17 cellular contexts compared by ENCODE assay signal in genomic region chr20:6707231-6707870, GRCh38.
DNase-seq lines count a peak whose midpoint lies in the region; ATAC-seq, FAIRE-seq and TF ChIP-seq lines count a peak whose summit lies in the region.
"Had no signal": no experiment of that assay in that cellular context is flagged by ENCODE, and none has a peak within 500 bp of the region (broad histone marks: within the 10 kb centered on the region; RNA-seq: fewer than 3 reads in every experiment).

No MANE protein-coding gene starts in this region.

- H3K27ac Mint-ChIP-seq in progenitor cell of endocrine pancreas, result peak overlapping the region; percentile 92
- H3K27ac Mint-ChIP-seq: activated CD8-positive, alpha-beta memory T cell treated with anti-CD3 and anti-CD28 coated beads, Interleukin-2, amount 10 ng/mL, durations not matched to agents 7 days and 5 days; H9; T-helper 1 cell treated with Interleukin-12 subunit alpha and Interleukin-12 subunit beta and Interleukin-4 antibody, amounts not matched to agents 30 μg/mL and 1 μg/mL, for 36 hours had no signal

- no TSS peak for BruUV-seq in PC-3 (replicated peaks; lab: Mats Ljungman, UMichigan)

- no peaks in the 10 kb centered on the region for H3F3A ChIP-seq in PC-3 (ENCODE audit: low read length, unreplicated experiment)

- intact Hi-C loops in PC-3 (cut with micrococcal nuclease) (no loop called here), posterior cingulate gyrus (cut with DNase I) (no loop called here)

- peak; percentile 42 for FAIRE-seq in GM19239 (lab: Jason Lieb, UNC)
- FAIRE-seq: K562 had no signal

- H2AFZ ChIP-seq in PC-3 (ENCODE audit: low read length), result peak overlapping the region; percentile 27; the same call in 1 of the 2 replicates
- peak overlapping the region; percentile 46 for H2AFZ ChIP-seq in fibroblast of lung (ENCODE audit: low read length)

- no peaks in the 10 kb centered on the region for H3K27me3 ChIP-seq in PC-3 (ENCODE audit: low read length)
- no peaks in the 10 kb centered on the region for H3K27me3 ChIP-seq in fibroblast of lung (ENCODE audit: control insufficient read depth, insufficient read depth, low read length)
- H3K27me3 ChIP-seq: uterus had no signal

- DNase-seq in GM19239 (ENCODE audit: insufficient read length, low spot score) (no peak), PC-3 (peak; percentile 28), fibroblast of lung (ENCODE audit: low read depth in 2 of 2) (peak in 1 of 2 donors; percentile 31), progenitor cell of endocrine pancreas (ENCODE audit: low spot score, unreplicated experiment) (no peak), posterior cingulate gyrus (no peak), GM19238 (ENCODE audit: insufficient read length, low spot score) (no peak), NCI-H1417 treated with DMSO at 0.1 percent for 48 hours (lab: John Stamatoyannopoulos, UW) (no peak), NCI-H226 (no peak)
- DNase-seq: activated CD4-positive, CD25-positive, alpha-beta regulatory T cell; activated CD8-positive, alpha-beta memory T cell treated with anti-CD3 and anti-CD28 coated beads, Interleukin-2, amount 10 ng/mL, durations not matched to agents 7 days and 5 days; activated gamma-delta T cell treated with Interleukin-2 at 50 U/mL for 16 hours; H9; NCI-H1694 treated with DMSO at 0.1 percent for 48 hours; RPMI8226; uterus had no signal

- H4K20me1 ChIP-seq in PC-3 (ENCODE audit: low read length), result no peaks in the 10 kb centered on the region
- no peaks in the 10 kb centered on the region for H4K20me1 ChIP-seq in fibroblast of lung (ENCODE audit: control insufficient read depth, extremely low read depth, insufficient read depth, low read length)

- TF ChIP-seq CTCF in PC-3 (conservative IDR thresholded peaks at IDR 0.05; ENCODE audit: low read depth, low read length) (no peak), fibroblast of lung (conservative IDR thresholded peaks at IDR 0.05 in 1 of 2, IDR thresholded peaks at IDR 0.05 in 1 of 2; ENCODE audit: low read depth in 1 of 2, low read length in 2 of 2) (no peak), progenitor cell of endocrine pancreas (IDR thresholded peaks at IDR 0.05; ENCODE audit: unreplicated experiment) (no peak)

- H3K9me3 ChIP-seq in PC-3 (ENCODE audit: low read length), result no peaks in the 10 kb centered on the region
- no peaks in the 10 kb centered on the region for H3K9me3 ChIP-seq in fibroblast of lung (ENCODE audit: control insufficient read depth, insufficient read depth, low read depth, low read length)
- H3K9me3 ChIP-seq: uterus had no signal

- H3K36me3 ChIP-seq in PC-3 (ENCODE audit: low read depth, low read length) (no peaks in the 10 kb centered on the region), fibroblast of lung (ENCODE audit: control insufficient read depth, insufficient read depth, low read length) (no peaks in the 10 kb centered on the region)
- H3K36me3 ChIP-seq: uterus had no signal

- H3K27ac ChIP-seq in PC-3 (ENCODE audit: low read length) (peak overlapping the region; percentile 94), fibroblast of lung (ENCODE audit: insufficient read depth, low read length) (peak overlapping the region; percentile 29)
- H3K27ac ChIP-seq: uterus had no signal

- H3K4me1 ChIP-seq in PC-3 (ENCODE audit: insufficient read depth, low read length) (peaks cover 92% of the 10 kb centered on the region), fibroblast of lung (ENCODE audit: control insufficient read depth, extremely low read depth, insufficient read depth, low read length) (peaks cover 26% of the 10 kb centered on the region)
- H3K4me1 ChIP-seq: uterus had no signal

- POLR2A ChIA-PET in PC-3 (lab: Charles Lee; ENCODE audit: unreplicated experiment), result no interaction called here

- ATAC-seq in PC-3, result no peak
- ATAC-seq: activated CD8-positive, alpha-beta memory T cell treated with anti-CD3 and anti-CD28 coated beads, Interleukin-2, amount 10 ng/mL, durations not matched to agents 7 days and 5 days; K562 had no signal

- peaks cover 82% of the 10 kb centered on the region for H3K4me1 Mint-ChIP-seq in progenitor cell of endocrine pancreas (ENCODE audit: low read depth)

- no peaks in the 10 kb centered on the region for H3K36me3 Mint-ChIP-seq in progenitor cell of endocrine pancreas (ENCODE audit: insufficient read depth)
- H3K36me3 Mint-ChIP-seq: activated CD8-positive, alpha-beta memory T cell treated with anti-CD3 and anti-CD28 coated beads, Interleukin-2, amount 10 ng/mL, durations not matched to agents 7 days and 5 days had no signal

- no peak overlapping the region for H3K4me3 Mint-ChIP-seq in progenitor cell of endocrine pancreas (ENCODE audit: low read depth)
- H3K4me3 Mint-ChIP-seq: activated CD8-positive, alpha-beta memory T cell treated with anti-CD3 and anti-CD28 coated beads, Interleukin-2, amount 10 ng/mL, durations not matched to agents 7 days and 5 days; H9; T-helper 1 cell treated with Interleukin-12 subunit alpha and Interleukin-12 subunit beta and Interleukin-4 antibody, amounts not matched to agents 30 μg/mL and 1 μg/mL, for 36 hours had no signal

- H3K27me3 Mint-ChIP-seq in progenitor cell of endocrine pancreas, result no peaks in the 10 kb centered on the region
- H3K27me3 Mint-ChIP-seq: activated CD8-positive, alpha-beta memory T cell treated with anti-CD3 and anti-CD28 coated beads, Interleukin-2, amount 10 ng/mL, durations not matched to agents 7 days and 5 days had no signal

- no peak overlapping the region for H3K4me3 ChIP-seq in PC-3 (ENCODE audit: low read length)
- H3K4me3 ChIP-seq in fibroblast of lung (replicated peaks in 1 of 4; ENCODE audit: control extremely low read depth in 1 of 4, insufficient read depth in 1 of 4, low read depth in 3 of 4, low read length in 4 of 4), result no peak overlapping the region
- H3K4me3 ChIP-seq: K562, uterus had no signal

- CTCF ChIA-PET in PC-3 (lab: Charles Lee), result no interaction called here

- H3K79me2 ChIP-seq in PC-3 (ENCODE audit: low read length), result no peaks in the 10 kb centered on the region
- no peaks in the 10 kb centered on the region for H3K79me2 ChIP-seq in fibroblast of lung (ENCODE audit: control insufficient read depth, insufficient read depth, low read length)

- no peaks in the 10 kb centered on the region for H3K9me3 Mint-ChIP-seq in progenitor cell of endocrine pancreas (ENCODE audit: low read depth)
- H3K9me3 Mint-ChIP-seq: H9; T-helper 1 cell treated with Interleukin-12 subunit alpha and Interleukin-12 subunit beta and Interleukin-4 antibody, amounts not matched to agents 30 μg/mL and 1 μg/mL, for 36 hours had no signal

- peak overlapping the region; percentile 73 for H3K4me2 ChIP-seq in PC-3 (ENCODE audit: low read length)
- H3K4me2 ChIP-seq in fibroblast of lung (ENCODE audit: extremely low read depth, insufficient read depth, low read length), result no peak overlapping the region

- no peaks in the 10 kb centered on the region for H3K9me2 ChIP-seq in PC-3 (replicated peaks; ENCODE audit: low read length)

- H3K9ac ChIP-seq in PC-3 (ENCODE audit: low read length) (peak overlapping the region; percentile 9; the same call in 1 of the 2 replicates), fibroblast of lung (ENCODE audit: insufficient read depth, low read length) (no peak overlapping the region)
